ENCODE assay signal across 11 cellular contexts in genomic region chr17:78268960-78269892, GRCh38. TPM values are rescaled to one million over a fixed set of nuclear protein-coding genes. Genes with fewer than 3 reads are reported as not detected.
DNase-seq lines count a peak whose midpoint lies in the region; ATAC-seq and TF ChIP-seq lines count a peak whose summit lies in the region.
"Had no signal": no experiment of that assay in that cellular context is flagged by ENCODE, and none has a peak within 500 bp of the region (broad histone marks: within the 10 kb centered on the region; RNA-seq: fewer than 3 reads in every experiment).

No MANE protein-coding gene starts in this region.

- peaks cover 72% of the 10 kb centered on the region for H3K4me1 Mint-ChIP-seq in WTC11
- H3K4me1 Mint-ChIP-seq in activated naive CD4-positive, alpha-beta T cell treated with anti-CD3 and anti-CD28 coated beads for 36 hours (ENCODE audit: low read depth), result peaks cover 37% of the 10 kb centered on the region

- H3K4me1 ChIP-seq in thymus (ENCODE audit: control insufficient read depth, insufficient read depth, low read length), result peaks cover 53% of the 10 kb centered on the region

- CTCF ChIA-PET in WTC11 (lab: Charles Lee), result interaction anchor here (1.0 to 4.1 kb wide), 13 partner anchors 9 to 153 kb away, joined by 3 to 52 read pairs (median 4); no protein-coding TSS in a partner anchor
- CTCF ChIA-PET in activated naive CD4-positive, alpha-beta T cell treated with anti-CD3 and anti-CD28 coated beads for 36 hours (lab: Charles Lee), result interaction anchor here (0.6 to 3.7 kb wide), 4 partner anchors 14 to 98 kb away, joined by 3 to 17 read pairs (median 5); no protein-coding TSS in a partner anchor

- no peaks in the 10 kb centered on the region for H3K9me3 Mint-ChIP-seq in WTC11
- H3K9me3 Mint-ChIP-seq in activated naive CD4-positive, alpha-beta T cell treated with anti-CD3 and anti-CD28 coated beads for 36 hours, result no peaks in the 10 kb centered on the region

- no peak for TF ChIP-seq CTCF in WTC11 (IDR thresholded peaks at IDR 0.05)

- WGBS in thymus, result 91% methylated on average over 34 of the region's 34 CpGs

- peak; percentile 31 to 64 for DNase-seq in NCI-H524 (lab: John Stamatoyannopoulos, UW)
- no peak for DNase-seq in NCI-H524 treated with DMSO at 0.1 percent for 48 hours (lab: John Stamatoyannopoulos, UW)
- no peak for DNase-seq in WTC11 (ENCODE audit: low spot score)
- peak; percentile 78 for DNase-seq in islet precursor cell
- no peak for DNase-seq in activated naive CD4-positive, alpha-beta T cell treated with anti-CD3 and anti-CD28 coated beads for 36 hours
- DNase-seq in pons (ENCODE audit: low spot score), result no peak
- DNase-seq: activated CD4-positive, alpha-beta T cell treated with anti-CD3 and anti-CD28 coated beads for 36 hours; cortex of kidney; NCI-H2081 treated with DMSO at 0.1 percent for 48 hours had no signal

- H3K9me3 ChIP-seq in thymus (ENCODE audit: control insufficient read depth), result peaks cover 2% of the 10 kb centered on the region

- peaks cover 2% of the 10 kb centered on the region; the same call in 1 of the 2 replicates for H3K27me3 Mint-ChIP-seq in WTC11 (ENCODE audit: low read depth)
- H3K27me3 Mint-ChIP-seq in activated naive CD4-positive, alpha-beta T cell treated with anti-CD3 and anti-CD28 coated beads for 36 hours (ENCODE audit: low read depth), result no peaks in the 10 kb centered on the region
- H3K27me3 Mint-ChIP-seq: activated CD4-positive, alpha-beta T cell treated with anti-CD3 and anti-CD28 coated beads for 36 hours had no signal

- ATAC-seq in WTC11 (peak; percentile 49), HG02852 (IDR thresholded peaks at IDR 0.05; ENCODE audit: unreplicated experiment) (no peak)
- ATAC-seq: activated CD4-positive, alpha-beta T cell treated with anti-CD3 and anti-CD28 coated beads for 36 hours had no signal

- POLR2A ChIA-PET in WTC11 (lab: Charles Lee), result interaction anchor here (0.8 to 1.9 kb wide), 2 partner anchors 15 kb away, joined by 3 to 5 read pairs; no protein-coding TSS in a partner anchor

- H3K4me3 Mint-ChIP-seq in WTC11, result peak overlapping the region; percentile 16; the same call in 1 of the 2 replicates
- H3K4me3 Mint-ChIP-seq in activated naive CD4-positive, alpha-beta T cell treated with anti-CD3 and anti-CD28 coated beads for 36 hours, result no peak overlapping the region
- H3K4me3 Mint-ChIP-seq: activated CD4-positive, alpha-beta T cell treated with anti-CD3 and anti-CD28 coated beads for 36 hours had no signal

- no peaks in the 10 kb centered on the region for H3K27me3 ChIP-seq in thymus (ENCODE audit: control insufficient read depth, insufficient read depth)

- intact Hi-C loops in activated naive CD4-positive, alpha-beta T cell treated with anti-CD3 and anti-CD28 coated beads for 36 hours (cut with micrococcal nuclease), result no loop called here

- no peak overlapping the region for H3K4me3 ChIP-seq in thymus (ENCODE audit: low read length)

- H3K36me3 Mint-ChIP-seq in WTC11, result no peaks in the 10 kb centered on the region
- H3K36me3 Mint-ChIP-seq in activated naive CD4-positive, alpha-beta T cell treated with anti-CD3 and anti-CD28 coated beads for 36 hours (ENCODE audit: low read depth), result no peaks in the 10 kb centered on the region

- peak overlapping the region; percentile 65 for H3K27ac ChIP-seq in thymus (ENCODE audit: low read depth)

- peaks cover 11% of the 10 kb centered on the region for H3K36me3 ChIP-seq in thymus (ENCODE audit: control insufficient read depth, insufficient read depth)

- no peak overlapping the region for H3K27ac Mint-ChIP-seq in WTC11
- H3K27ac Mint-ChIP-seq in activated naive CD4-positive, alpha-beta T cell treated with anti-CD3 and anti-CD28 coated beads for 36 hours, result no peak overlapping the region
- H3K27ac Mint-ChIP-seq: activated CD4-positive, alpha-beta T cell treated with anti-CD3 and anti-CD28 coated beads for 36 hours had no signal

TF ChIP-seq in WTC11, 78 proteins besides CTCF, POLR2A, EP300 and RAD21:
- TF ChIP-seq HMGXB4 (CRISPR knock-in tag; IDR thresholded peaks at IDR 0.05) (peak; percentile 32; the same call in 1 of the 2 replicates), ATF6 (CRISPR knock-in tag; IDR thresholded peaks at IDR 0.05) (no peak), FOXP1 (CRISPR knock-in tag; IDR thresholded peaks at IDR 0.05; ENCODE audit: borderline replicate concordance) (peak; percentile 60; the same call in 1 of the 2 replicates)
TF ChIP-seq in WTC11: peak in this region for 2.

RNA-seq across cellular contexts. Expression of gene TMEM235, which starts 37.8 kb away (rescaled TPM):
- total RNA-seq in WTC11 (2021), result 0.24 to 0.41 TPM (median 0.27 TPM) in 3 replicates
- polyA plus RNA-seq in thymus, result 0.50 TPM
- not detected for total RNA-seq in activated naive CD4-positive, alpha-beta T cell treated with anti-CD3 and anti-CD28 coated beads for 36 hours
- total RNA-seq: activated CD4-positive, alpha-beta T cell treated with anti-CD3 and anti-CD28 coated beads for 36 hours had no signal

RNA-seq across cellular contexts. Expression of gene BIRC5, which starts 55.2 kb away (rescaled TPM):
- 115 to 117 TPM (median 117 TPM) in 3 replicates for total RNA-seq in WTC11 (2021)
- polyA plus RNA-seq in thymus, result 6.8 TPM
- total RNA-seq in activated naive CD4-positive, alpha-beta T cell treated with anti-CD3 and anti-CD28 coated beads for 36 hours, result 100 to 1,000 TPM; 117 to 118 TPM

Comparison
In these comparisons a context has a peak if more than half of its experiments do, and no peak if none do; other contexts are left out.
1. DNase-seq: peak in NCI-H524 (2 of 2) and islet precursor cell (single experiment); none in NCI-H524 treated with DMSO at 0.1 percent for 48 hours (single experiment), WTC11 (single experiment), activated naive CD4-positive, alpha-beta T cell treated with anti-CD3 and anti-CD28 coated beads for 36 hours (single experiment) and pons (single experiment).